Comparison of ENCODE assay signal across 22 cellular contexts in genomic region chr9:117286245-117286644, GRCh38.
"Had no signal": no experiment of that assay in that cellular context is flagged by ENCODE, and none has a peak within 500 bp of the region (broad histone marks: within the 10 kb centered on the region; RNA-seq: fewer than 3 reads in every experiment).

No MANE protein-coding gene starts in this region.

- H3K4me3 ChIP-seq: breast epithelium, heart right ventricle, left ventricle myocardium inferior, testis, transverse colon had no signal

- H3K9me3 ChIP-seq: breast epithelium, heart right ventricle, left ventricle myocardium inferior, neutrophil, testis, transverse colon had no signal

- H3K27ac ChIP-seq: breast epithelium, heart right ventricle, left ventricle myocardium inferior, neutrophil, testis, transverse colon had no signal

- H3K36me3 ChIP-seq: breast epithelium, heart right ventricle, left ventricle myocardium inferior, neutrophil, transverse colon had no signal

- H3K4me1 ChIP-seq: breast epithelium, heart right ventricle, left ventricle myocardium inferior, testis, transverse colon had no signal

- H3K27me3 ChIP-seq: breast epithelium, heart right ventricle, neutrophil, testis, transverse colon had no signal

- DNase-seq: activated CD4-positive, alpha-beta T cell treated with anti-CD3 and anti-CD28 coated beads, Interleukin-2, amount 50 U/mL, for 1 hour; activated CD8-positive, alpha-beta T cell treated with anti-CD3 and anti-CD28 coated beads for 36 hours; activated gamma-delta T cell treated with Interleukin-2 at 50 U/mL for 16 hours; activated naive CD4-positive, alpha-beta T cell treated with anti-CD3 and anti-CD28 coated beads, Interleukin-2, amount 50 U/mL, for 16 hours; activated T-cell treated with anti-CD3 and anti-CD28 coated beads, Interleukin-2, amount 50 U/mL, for 4 hours; amniotic stem cell; central memory CD4-positive, alpha-beta T cell; heart right ventricle; kidney glomerular epithelial cell; left ventricle myocardium inferior; naive B cell; nephron progenitor cell; retina; stimulated activated CD4-positive, alpha-beta T cell treated with anti-CD3 and anti-CD28 coated beads, Interleukin-15, amount 100 ng/mL, for 24 hours; stimulated activated CD4-positive, alpha-beta T cell treated with anti-CD3 and anti-CD28 coated beads, Interleukin-2, amount 100 ng/mL, for 24 hours; stimulated activated naive CD4-positive, alpha-beta T cell treated with Interleukin-2 at 50 U/mL for 16 hours; T-helper 9 cell; testis; transverse colon had no signal

- FAIRE-seq: endothelial cell of umbilical vein had no signal
